17 cellular contexts compared by ENCODE assay signal in genomic region chr3:123508176-123508575, GRCh38.
"Had no signal": no experiment of that assay in that cellular context is flagged by ENCODE, and none has a peak within 500 bp of the region (broad histone marks: within the 10 kb centered on the region; RNA-seq: fewer than 3 reads in every experiment).

No MANE protein-coding gene starts in this region.

- ATAC-seq: esophagus mucosa, gastroesophageal sphincter, left cardiac atrium had no signal

- DNase-seq: effector CD8-positive, alpha-beta T cell; glutamatergic neuron; immature natural killer cell; kidney; left cardiac atrium; mesendoderm; naive B cell; nephron progenitor cell; sigmoid colon; stimulated activated CD4-positive, alpha-beta T cell treated with anti-CD3 and anti-CD28 coated beads, Interleukin-2, amount 100 ng/mL, for 24 hours; stimulated activated CD4-positive, alpha-beta T cell treated with anti-CD3 and anti-CD28 coated beads, Interleukin-4, amount 100 ng/mL, for 4 hours; stimulated activated naive CD4-positive, alpha-beta T cell treated with Interleukin-2 at 50 U/mL for 16 hours; tibial artery; upper lobe of left lung; uterus had no signal
